1 cellular context compared by ENCODE assay signal in the genomic region with DNA sequence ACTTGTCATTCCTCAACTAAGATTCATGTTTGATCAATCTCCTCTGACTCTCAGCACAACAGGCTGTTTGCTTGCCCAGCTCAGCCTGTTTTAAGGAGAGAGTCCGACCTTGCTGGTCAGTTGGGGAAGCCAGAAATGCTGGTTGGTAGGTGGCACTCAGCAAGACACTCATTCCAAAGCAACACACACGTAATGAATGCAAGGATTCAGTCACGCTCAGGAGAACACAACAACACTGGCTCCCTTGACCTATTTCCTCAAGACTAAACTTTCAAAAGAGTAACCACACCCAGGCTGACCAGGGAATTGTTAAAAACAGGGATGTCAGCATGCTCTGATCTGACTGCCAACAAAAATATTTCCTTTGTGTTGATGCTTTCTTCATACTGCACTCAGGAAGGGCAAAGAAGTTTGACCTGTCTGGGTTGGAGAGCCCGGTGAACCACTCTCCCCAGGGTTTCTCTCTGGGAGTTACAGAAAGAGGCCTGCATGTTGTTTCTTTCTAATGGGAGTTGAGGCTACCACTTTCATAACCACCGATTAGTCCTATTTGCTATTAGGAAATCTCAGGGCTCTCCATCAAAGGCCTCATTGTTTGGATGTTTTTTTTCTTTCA.
TF ChIP-seq lines count a peak whose summit lies in the region.

No MANE protein-coding gene starts in this region.

TF ChIP-seq in HepG2, 621 proteins besides CTCF, POLR2A, EP300 and RAD21 (continued from another document and continues in another):
- TF ChIP-seq ZNF605 (CRISPR knock-in tag; IDR thresholded peaks at IDR 0.05) (0 out of 2 replicates have a peak, but pooled peaks have one; percentile 34), JUND (CRISPR knock-in tag; IDR thresholded peaks at IDR 0.05) (no peak), ZNF652 (CRISPR knock-in tag; IDR thresholded peaks at IDR 0.05; ENCODE audit: borderline replicate concordance, low read depth) (no peak), CREB1 (IDR thresholded peaks at IDR 0.05) (no peak), CREB1 (CRISPR knock-in tag; IDR thresholded peaks at IDR 0.05) (peak; percentile 43), ZNF577 (CRISPR knock-in tag; IDR thresholded peaks at IDR 0.05; ENCODE audit: borderline replicate concordance, low read depth) (no peak), CEBPB (IDR thresholded peaks at IDR 0.05; ENCODE audit: borderline replicate concordance, low read depth, low read length) (peak; percentile 80), SMAD1 (CRISPR knock-in tag; IDR thresholded peaks at IDR 0.05; ENCODE audit: borderline replicate concordance, low read depth) (no peak), ZFP82 (CRISPR knock-in tag; IDR thresholded peaks at IDR 0.05; ENCODE audit: borderline replicate concordance) (no peak), RBM22 (optimal IDR thresholded peaks at IDR 0.05; ENCODE audit: low read length) (no peak), KDM4B (CRISPR knock-in tag; IDR thresholded peaks at IDR 0.05) (no peak), RARG (CRISPR knock-in tag; IDR thresholded peaks at IDR 0.05; ENCODE audit: low read depth) (no peak), ZFP36L1 (CRISPR knock-in tag; IDR thresholded peaks at IDR 0.05) (no peak), PPARG (CRISPR knock-in tag; conservative IDR thresholded peaks at IDR 0.05) (no peak), ZNF546 (CRISPR knock-in tag; conservative IDR thresholded peaks at IDR 0.05) (no peak), TEAD3 (CRISPR knock-in tag; optimal IDR thresholded peaks at IDR 0.05; ENCODE audit: borderline replicate concordance) (no peak), TAF1 (CRISPR knock-in tag; IDR thresholded peaks at IDR 0.05) (no peak), PHF5A (CRISPR knock-in tag; IDR thresholded peaks at IDR 0.05; ENCODE audit: low read depth, unreplicated experiment) (no peak), ZNF160 (CRISPR knock-in tag; IDR thresholded peaks at IDR 0.05) (no peak), ZFY (CRISPR knock-in tag; IDR thresholded peaks at IDR 0.05) (peak; percentile 28; the same call in 1 of the 2 replicates), ZNF629 (CRISPR knock-in tag; conservative IDR thresholded peaks at IDR 0.05) (no peak), SRF (IDR thresholded peaks at IDR 0.05; ENCODE audit: low read depth, low read length) (no peak), NR2F6 (IDR thresholded peaks at IDR 0.05) (no peak; the same call in none of the 2 replicates), NR2F6 (CRISPR knock-in tag; IDR thresholded peaks at IDR 0.05) (0 out of 2 replicates have a peak, but pooled peaks have one; percentile 54)
- TF ChIP-seq, protein P1, sequence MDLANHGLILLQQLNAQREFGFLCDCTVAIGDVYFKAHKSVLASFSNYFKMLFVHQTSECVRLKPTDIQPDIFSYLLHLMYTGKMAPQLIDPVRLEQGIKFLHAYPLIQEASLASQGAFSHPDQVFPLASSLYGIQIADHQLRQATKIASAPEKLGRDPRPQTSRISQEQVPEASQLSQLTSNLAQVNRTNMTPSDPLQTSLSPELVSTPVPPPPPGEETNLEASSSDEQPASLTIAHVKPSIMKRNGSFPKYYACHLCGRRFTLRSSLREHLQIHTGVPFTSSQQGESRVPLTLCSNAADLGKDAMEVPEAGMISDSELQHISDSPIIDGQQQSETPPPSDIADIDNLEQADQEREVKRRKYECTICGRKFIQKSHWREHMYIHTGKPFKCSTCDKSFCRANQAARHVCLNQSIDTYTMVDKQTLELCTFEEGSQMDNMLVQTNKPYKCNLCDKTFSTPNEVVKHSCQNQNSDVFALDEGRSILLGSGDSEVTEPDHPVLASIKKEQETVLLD (CRISPR knock-in tag; IDR thresholded peaks at IDR 0.05; ENCODE audit: low read depth) = no peak
- TF ChIP-seq, protein P2, sequence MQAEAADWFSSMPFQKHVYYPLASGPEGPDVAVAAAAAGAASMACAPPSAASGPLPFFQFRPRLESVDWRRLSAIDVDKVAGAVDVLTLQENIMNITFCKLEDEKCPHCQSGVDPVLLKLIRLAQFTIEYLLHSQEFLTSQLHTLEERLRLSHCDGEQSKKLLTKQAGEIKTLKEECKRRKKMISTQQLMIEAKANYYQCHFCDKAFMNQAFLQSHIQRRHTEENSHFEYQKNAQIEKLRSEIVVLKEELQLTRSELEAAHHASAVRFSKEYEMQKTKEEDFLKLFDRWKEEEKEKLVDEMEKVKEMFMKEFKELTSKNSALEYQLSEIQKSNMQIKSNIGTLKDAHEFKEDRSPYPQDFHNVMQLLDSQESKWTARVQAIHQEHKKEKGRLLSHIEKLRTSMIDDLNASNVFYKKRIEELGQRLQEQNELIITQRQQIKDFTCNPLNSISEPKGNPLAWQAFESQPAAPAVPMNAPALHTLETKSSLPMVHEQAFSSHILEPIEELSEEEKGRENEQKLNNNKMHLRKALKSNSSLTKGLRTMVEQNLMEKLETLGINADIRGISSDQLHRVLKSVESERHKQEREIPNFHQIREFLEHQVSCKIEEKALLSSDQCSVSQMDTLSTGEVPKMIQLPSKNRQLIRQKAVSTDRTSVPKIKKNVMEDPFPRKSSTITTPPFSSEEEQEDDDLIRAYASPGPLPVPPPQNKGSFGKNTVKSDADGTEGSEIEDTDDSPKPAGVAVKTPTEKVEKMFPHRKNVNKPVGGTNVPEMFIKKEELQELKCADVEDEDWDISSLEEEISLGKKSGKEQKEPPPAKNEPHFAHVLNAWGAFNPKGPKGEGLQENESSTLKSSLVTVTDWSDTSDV (CRISPR knock-in tag; IDR thresholded peaks at IDR 0.05) = no peak
- TF ChIP-seq, protein P3, sequence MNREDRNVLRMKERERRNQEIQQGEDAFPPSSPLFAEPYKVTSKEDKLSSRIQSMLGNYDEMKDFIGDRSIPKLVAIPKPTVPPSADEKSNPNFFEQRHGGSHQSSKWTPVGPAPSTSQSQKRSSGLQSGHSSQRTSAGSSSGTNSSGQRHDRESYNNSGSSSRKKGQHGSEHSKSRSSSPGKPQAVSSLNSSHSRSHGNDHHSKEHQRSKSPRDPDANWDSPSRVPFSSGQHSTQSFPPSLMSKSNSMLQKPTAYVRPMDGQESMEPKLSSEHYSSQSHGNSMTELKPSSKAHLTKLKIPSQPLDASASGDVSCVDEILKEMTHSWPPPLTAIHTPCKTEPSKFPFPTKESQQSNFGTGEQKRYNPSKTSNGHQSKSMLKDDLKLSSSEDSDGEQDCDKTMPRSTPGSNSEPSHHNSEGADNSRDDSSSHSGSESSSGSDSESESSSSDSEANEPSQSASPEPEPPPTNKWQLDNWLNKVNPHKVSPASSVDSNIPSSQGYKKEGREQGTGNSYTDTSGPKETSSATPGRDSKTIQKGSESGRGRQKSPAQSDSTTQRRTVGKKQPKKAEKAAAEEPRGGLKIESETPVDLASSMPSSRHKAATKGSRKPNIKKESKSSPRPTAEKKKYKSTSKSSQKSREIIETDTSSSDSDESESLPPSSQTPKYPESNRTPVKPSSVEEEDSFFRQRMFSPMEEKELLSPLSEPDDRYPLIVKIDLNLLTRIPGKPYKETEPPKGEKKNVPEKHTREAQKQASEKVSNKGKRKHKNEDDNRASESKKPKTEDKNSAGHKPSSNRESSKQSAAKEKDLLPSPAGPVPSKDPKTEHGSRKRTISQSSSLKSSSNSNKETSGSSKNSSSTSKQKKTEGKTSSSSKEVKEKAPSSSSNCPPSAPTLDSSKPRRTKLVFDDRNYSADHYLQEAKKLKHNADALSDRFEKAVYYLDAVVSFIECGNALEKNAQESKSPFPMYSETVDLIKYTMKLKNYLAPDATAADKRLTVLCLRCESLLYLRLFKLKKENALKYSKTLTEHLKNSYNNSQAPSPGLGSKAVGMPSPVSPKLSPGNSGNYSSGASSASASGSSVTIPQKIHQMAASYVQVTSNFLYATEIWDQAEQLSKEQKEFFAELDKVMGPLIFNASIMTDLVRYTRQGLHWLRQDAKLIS (CRISPR knock-in tag; IDR thresholded peaks at IDR 0.05) = no peak
- TF ChIP-seq, protein P4, sequence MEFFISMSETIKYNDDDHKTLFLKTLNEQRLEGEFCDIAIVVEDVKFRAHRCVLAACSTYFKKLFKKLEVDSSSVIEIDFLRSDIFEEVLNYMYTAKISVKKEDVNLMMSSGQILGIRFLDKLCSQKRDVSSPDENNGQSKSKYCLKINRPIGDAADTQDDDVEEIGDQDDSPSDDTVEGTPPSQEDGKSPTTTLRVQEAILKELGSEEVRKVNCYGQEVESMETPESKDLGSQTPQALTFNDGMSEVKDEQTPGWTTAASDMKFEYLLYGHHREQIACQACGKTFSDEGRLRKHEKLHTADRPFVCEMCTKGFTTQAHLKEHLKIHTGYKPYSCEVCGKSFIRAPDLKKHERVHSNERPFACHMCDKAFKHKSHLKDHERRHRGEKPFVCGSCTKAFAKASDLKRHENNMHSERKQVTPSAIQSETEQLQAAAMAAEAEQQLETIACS (CRISPR knock-in tag; IDR thresholded peaks at IDR 0.05) = no peak
- TF ChIP-seq, protein P5, sequence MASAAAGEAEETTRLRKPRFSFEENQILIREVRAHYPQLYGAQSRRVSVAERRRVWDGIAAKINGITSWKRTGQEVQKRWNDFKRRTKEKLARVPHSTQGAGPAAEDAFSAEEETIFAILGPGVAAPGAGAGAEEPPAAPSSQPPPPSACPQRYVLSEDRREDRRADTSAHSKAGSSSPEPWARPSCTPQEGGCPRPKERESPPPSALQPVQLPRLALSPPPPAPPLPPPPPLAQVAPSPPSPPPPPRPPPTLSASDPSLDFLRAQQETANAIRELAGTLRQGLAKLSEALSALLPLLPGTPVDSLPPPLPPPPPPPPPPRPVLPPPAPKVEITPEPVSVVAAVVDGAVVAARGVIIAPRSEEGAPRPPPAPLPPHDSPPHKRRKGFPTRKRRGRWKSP (CRISPR knock-in tag; IDR thresholded peaks at IDR 0.05) = peak; percentile 33; the same call in 1 of the 2 replicates
- TF ChIP-seq, protein P6, sequence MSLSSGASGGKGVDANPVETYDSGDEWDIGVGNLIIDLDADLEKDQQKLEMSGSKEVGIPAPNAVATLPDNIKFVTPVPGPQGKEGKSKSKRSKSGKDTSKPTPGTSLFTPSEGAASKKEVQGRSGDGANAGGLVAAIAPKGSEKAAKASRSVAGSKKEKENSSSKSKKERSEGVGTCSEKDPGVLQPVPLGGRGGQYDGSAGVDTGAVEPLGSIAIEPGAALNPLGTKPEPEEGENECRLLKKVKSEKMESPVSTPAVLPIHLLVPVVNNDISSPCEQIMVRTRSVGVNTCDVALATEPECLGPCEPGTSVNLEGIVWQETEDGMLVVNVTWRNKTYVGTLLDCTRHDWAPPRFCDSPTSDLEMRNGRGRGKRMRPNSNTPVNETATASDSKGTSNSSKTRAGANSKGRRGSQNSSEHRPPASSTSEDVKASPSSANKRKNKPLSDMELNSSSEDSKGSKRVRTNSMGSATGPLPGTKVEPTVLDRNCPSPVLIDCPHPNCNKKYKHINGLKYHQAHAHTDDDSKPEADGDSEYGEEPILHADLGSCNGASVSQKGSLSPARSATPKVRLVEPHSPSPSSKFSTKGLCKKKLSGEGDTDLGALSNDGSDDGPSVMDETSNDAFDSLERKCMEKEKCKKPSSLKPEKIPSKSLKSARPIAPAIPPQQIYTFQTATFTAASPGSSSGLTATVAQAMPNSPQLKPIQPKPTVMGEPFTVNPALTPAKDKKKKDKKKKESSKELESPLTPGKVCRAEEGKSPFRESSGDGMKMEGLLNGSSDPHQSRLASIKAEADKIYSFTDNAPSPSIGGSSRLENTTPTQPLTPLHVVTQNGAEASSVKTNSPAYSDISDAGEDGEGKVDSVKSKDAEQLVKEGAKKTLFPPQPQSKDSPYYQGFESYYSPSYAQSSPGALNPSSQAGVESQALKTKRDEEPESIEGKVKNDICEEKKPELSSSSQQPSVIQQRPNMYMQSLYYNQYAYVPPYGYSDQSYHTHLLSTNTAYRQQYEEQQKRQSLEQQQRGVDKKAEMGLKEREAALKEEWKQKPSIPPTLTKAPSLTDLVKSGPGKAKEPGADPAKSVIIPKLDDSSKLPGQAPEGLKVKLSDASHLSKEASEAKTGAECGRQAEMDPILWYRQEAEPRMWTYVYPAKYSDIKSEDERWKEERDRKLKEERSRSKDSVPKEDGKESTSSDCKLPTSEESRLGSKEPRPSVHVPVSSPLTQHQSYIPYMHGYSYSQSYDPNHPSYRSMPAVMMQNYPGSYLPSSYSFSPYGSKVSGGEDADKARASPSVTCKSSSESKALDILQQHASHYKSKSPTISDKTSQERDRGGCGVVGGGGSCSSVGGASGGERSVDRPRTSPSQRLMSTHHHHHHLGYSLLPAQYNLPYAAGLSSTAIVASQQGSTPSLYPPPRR (CRISPR knock-in tag; IDR thresholded peaks at IDR 0.05; ENCODE audit: borderline replicate concordance) = no peak
- TF ChIP-seq, protein P7, sequence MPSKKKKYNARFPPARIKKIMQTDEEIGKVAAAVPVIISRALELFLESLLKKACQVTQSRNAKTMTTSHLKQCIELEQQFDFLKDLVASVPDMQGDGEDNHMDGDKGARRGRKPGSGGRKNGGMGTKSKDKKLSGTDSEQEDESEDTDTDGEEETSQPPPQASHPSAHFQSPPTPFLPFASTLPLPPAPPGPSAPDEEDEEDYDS (CRISPR knock-in tag; IDR thresholded peaks at IDR 0.05) = no peak
- TF ChIP-seq, protein P8, sequence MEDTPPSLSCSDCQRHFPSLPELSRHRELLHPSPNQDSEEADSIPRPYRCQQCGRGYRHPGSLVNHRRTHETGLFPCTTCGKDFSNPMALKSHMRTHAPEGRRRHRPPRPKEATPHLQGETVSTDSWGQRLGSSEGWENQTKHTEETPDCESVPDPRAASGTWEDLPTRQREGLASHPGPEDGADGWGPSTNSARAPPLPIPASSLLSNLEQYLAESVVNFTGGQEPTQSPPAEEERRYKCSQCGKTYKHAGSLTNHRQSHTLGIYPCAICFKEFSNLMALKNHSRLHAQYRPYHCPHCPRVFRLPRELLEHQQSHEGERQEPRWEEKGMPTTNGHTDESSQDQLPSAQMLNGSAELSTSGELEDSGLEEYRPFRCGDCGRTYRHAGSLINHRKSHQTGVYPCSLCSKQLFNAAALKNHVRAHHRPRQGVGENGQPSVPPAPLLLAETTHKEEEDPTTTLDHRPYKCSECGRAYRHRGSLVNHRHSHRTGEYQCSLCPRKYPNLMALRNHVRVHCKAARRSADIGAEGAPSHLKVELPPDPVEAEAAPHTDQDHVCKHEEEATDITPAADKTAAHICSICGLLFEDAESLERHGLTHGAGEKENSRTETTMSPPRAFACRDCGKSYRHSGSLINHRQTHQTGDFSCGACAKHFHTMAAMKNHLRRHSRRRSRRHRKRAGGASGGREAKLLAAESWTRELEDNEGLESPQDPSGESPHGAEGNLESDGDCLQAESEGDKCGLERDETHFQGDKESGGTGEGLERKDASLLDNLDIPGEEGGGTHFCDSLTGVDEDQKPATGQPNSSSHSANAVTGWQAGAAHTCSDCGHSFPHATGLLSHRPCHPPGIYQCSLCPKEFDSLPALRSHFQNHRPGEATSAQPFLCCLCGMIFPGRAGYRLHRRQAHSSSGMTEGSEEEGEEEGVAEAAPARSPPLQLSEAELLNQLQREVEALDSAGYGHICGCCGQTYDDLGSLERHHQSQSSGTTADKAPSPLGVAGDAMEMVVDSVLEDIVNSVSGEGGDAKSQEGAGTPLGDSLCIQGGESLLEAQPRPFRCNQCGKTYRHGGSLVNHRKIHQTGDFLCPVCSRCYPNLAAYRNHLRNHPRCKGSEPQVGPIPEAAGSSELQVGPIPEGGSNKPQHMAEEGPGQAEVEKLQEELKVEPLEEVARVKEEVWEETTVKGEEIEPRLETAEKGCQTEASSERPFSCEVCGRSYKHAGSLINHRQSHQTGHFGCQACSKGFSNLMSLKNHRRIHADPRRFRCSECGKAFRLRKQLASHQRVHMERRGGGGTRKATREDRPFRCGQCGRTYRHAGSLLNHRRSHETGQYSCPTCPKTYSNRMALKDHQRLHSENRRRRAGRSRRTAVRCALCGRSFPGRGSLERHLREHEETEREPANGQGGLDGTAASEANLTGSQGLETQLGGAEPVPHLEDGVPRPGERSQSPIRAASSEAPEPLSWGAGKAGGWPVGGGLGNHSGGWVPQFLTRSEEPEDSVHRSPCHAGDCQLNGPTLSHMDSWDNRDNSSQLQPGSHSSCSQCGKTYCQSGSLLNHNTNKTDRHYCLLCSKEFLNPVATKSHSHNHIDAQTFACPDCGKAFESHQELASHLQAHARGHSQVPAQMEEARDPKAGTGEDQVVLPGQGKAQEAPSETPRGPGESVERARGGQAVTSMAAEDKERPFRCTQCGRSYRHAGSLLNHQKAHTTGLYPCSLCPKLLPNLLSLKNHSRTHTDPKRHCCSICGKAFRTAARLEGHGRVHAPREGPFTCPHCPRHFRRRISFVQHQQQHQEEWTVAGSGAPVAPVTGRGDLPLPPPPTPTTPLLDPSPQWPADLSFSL (CRISPR knock-in tag; IDR thresholded peaks at IDR 0.05) = no peak
